Comparison of ENCODE assay signal across 22 cellular contexts in the genomic region with DNA sequence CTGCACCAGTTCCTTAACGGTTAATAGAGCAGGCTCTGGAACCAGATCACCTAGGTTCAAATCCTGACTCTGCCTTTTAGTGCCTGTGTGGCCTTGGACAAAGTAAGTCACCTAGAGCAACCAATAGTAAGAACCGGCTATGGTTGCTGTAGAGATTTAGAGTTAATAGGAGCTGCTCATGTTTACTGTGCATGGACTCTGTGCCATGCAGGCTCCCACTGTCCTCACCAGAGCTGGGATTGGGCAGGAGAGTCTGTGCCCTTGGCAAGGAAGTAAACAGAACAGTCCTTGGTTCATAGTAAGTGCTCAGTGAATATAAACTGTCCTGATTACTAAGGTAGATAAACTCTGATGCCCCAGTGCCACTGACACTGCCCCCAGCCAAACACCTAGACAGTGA. TPM values are rescaled to one million over a fixed set of nuclear protein-coding genes. Genes with fewer than 3 reads are reported as not detected.
DNase-seq lines count a peak whose midpoint lies in the region; ATAC-seq and TF ChIP-seq lines count a peak whose summit lies in the region.
"Had no signal": no experiment of that assay in that cellular context is flagged by ENCODE, and none has a peak within 500 bp of the region (broad histone marks: within the 10 kb centered on the region; RNA-seq: fewer than 3 reads in every experiment).

No MANE protein-coding gene starts in this region.

- peak overlapping the region in 4 of 8 donors; percentile 33 to 92 (median 72) for H3K27ac Mint-ChIP-seq in CD8-positive, alpha-beta memory T cell
- H3K27ac Mint-ChIP-seq in natural killer cell treated with Interleukin-12 subunit alpha and Interleukin-12 subunit beta and Interleukin-15 and Interleukin-18, amount 100 ng/mL, for 72 hours = no peak overlapping the region
- H3K27ac Mint-ChIP-seq: activated CD4-positive, alpha-beta T cell treated with anti-CD3 and anti-CD28 coated beads for 36 hours; activated T-cell treated with anti-CD3 and anti-CD28 coated beads, Interleukin-2, amount 50 U/mL, for 72 hours had no signal

- H3K9me3 Mint-ChIP-seq in CD8-positive, alpha-beta memory T cell = no peaks in the 10 kb centered on the region
- no peaks in the 10 kb centered on the region for H3K9me3 Mint-ChIP-seq in natural killer cell treated with Interleukin-12 subunit alpha and Interleukin-12 subunit beta and Interleukin-15 and Interleukin-18, amount 100 ng/mL, for 72 hours
- H3K9me3 Mint-ChIP-seq: activated naive CD8-positive, alpha-beta T cell treated with anti-CD3 and anti-CD28 coated beads, Interleukin-2, amount 10 ng/mL, durations not matched to agents 7 days and 5 days; activated T-cell treated with anti-CD3 and anti-CD28 coated beads, Interleukin-2, amount 50 U/mL, for 72 hours; H9 had no signal

- no peak overlapping the region for H3K4me3 ChIP-seq in CD8-positive, alpha-beta memory T cell (ENCODE audit: low read length)
- H3K4me3 ChIP-seq in colonic mucosa = no peak overlapping the region
- H3K4me3 ChIP-seq: left lung, ovary had no signal

- H3K4me3 Mint-ChIP-seq in CD8-positive, alpha-beta memory T cell = peak overlapping the region in 5 of 7 donors; percentile 37 to 92 (median 66)
- peak overlapping the region; percentile 53 for H3K4me3 Mint-ChIP-seq in natural killer cell treated with Interleukin-12 subunit alpha and Interleukin-12 subunit beta and Interleukin-15 and Interleukin-18, amount 100 ng/mL, for 72 hours

- no peaks in the 10 kb centered on the region for H3K27me3 ChIP-seq in CD8-positive, alpha-beta memory T cell (ENCODE audit: insufficient read depth, low read length, poor library complexity, severe bottlenecking)
- H3K27me3 ChIP-seq in colonic mucosa = no peaks in the 10 kb centered on the region
- H3K27me3 ChIP-seq: heart left ventricle, ovary had no signal

- no peaks in the 10 kb centered on the region for H3K4me1 ChIP-seq in CD8-positive, alpha-beta memory T cell (ENCODE audit: insufficient read depth, low read length)
- H3K4me1 ChIP-seq in colonic mucosa = peaks cover 15% of the 10 kb centered on the region

- POLR2A ChIA-PET in CD8-positive, alpha-beta memory T cell (lab: Charles Lee) = interaction anchor here (0.6 kb wide), 1 partner anchor 385 kb away, joined by 4 read pairs; no protein-coding TSS in a partner anchor

- H3K27ac ChIP-seq in 22Rv1 (peak overlapping the region; percentile 68), colonic mucosa (peak overlapping the region; percentile 95)
- no peak overlapping the region for H3K27ac ChIP-seq in CD8-positive, alpha-beta memory T cell (ENCODE audit: low read depth, low read length)
- H3K27ac ChIP-seq: ovary had no signal

- CTCF ChIA-PET in CD8-positive, alpha-beta memory T cell (lab: Charles Lee) = interaction anchor here (1.0 kb wide), 2 partner anchors 15 to 18 kb away, joined by 4 to 5 read pairs; no protein-coding TSS in a partner anchor

- H3K4me1 Mint-ChIP-seq in CD8-positive, alpha-beta memory T cell = peaks cover 10 to 25% (median 23%) of the 10 kb centered on the region in 3 donors
- H3K4me1 Mint-ChIP-seq in natural killer cell treated with Interleukin-12 subunit alpha and Interleukin-12 subunit beta and Interleukin-15 and Interleukin-18, amount 100 ng/mL, for 72 hours (ENCODE audit: low read depth in 2 of 2) = peaks cover 10 to 14% of the 10 kb centered on the region in 2 donors

- H3K9me3 ChIP-seq in CD8-positive, alpha-beta memory T cell (ENCODE audit: low read length) = no peaks in the 10 kb centered on the region
- H3K9me3 ChIP-seq in colonic mucosa = no peaks in the 10 kb centered on the region
- H3K9me3 ChIP-seq: heart left ventricle, left lung, ovary, SK-N-SH had no signal

- ATAC-seq in natural killer cell treated with Interleukin-12 subunit alpha and Interleukin-12 subunit beta and Interleukin-15 and Interleukin-18, amount 100 ng/mL, for 72 hours = no peak
- ATAC-seq in HG03025 (IDR thresholded peaks at IDR 0.05; ENCODE audit: low FRiP score, unreplicated experiment) = no peak
- ATAC-seq: activated CD4-positive, alpha-beta T cell treated with anti-CD3 and anti-CD28 coated beads for 36 hours; activated T-cell treated with anti-CD3 and anti-CD28 coated beads, Interleukin-2, amount 50 U/mL, for 72 hours; heart left ventricle; left lung; sciatic nerve had no signal

- no peak for TF ChIP-seq CTCF in 22Rv1 (IDR thresholded peaks at IDR 0.05)
- TF ChIP-seq CTCF in colonic mucosa (IDR thresholded peaks at IDR 0.05) = no peak

- H3K36me3 Mint-ChIP-seq in CD8-positive, alpha-beta memory T cell = no peaks in the 10 kb centered on the region
- no peaks in the 10 kb centered on the region for H3K36me3 Mint-ChIP-seq in natural killer cell treated with Interleukin-12 subunit alpha and Interleukin-12 subunit beta and Interleukin-15 and Interleukin-18, amount 100 ng/mL, for 72 hours
- H3K36me3 Mint-ChIP-seq: activated naive CD8-positive, alpha-beta T cell treated with anti-CD3 and anti-CD28 coated beads, Interleukin-2, amount 10 ng/mL, durations not matched to agents 7 days and 5 days had no signal

- no peaks in the 10 kb centered on the region for H3K36me3 ChIP-seq in CD8-positive, alpha-beta memory T cell (ENCODE audit: insufficient read depth, low read length)
- H3K36me3 ChIP-seq in colonic mucosa = no peaks in the 10 kb centered on the region
- H3K36me3 ChIP-seq: heart left ventricle, left lung, ovary had no signal

- peak overlapping the region in 1 of 2 donors; percentile 51 for H3K9ac ChIP-seq in colonic mucosa (ENCODE audit: low read depth in 2 of 2, low read length in 2 of 2)
- H3K9ac ChIP-seq: SK-N-SH had no signal

- no peak for DNase-seq in CD8-positive, alpha-beta memory T cell
- peak; percentile 72 for DNase-seq in colonic mucosa
- DNase-seq in natural killer cell treated with Interleukin-12 subunit alpha and Interleukin-12 subunit beta and Interleukin-15 and Interleukin-18, amount 100 ng/mL, for 72 hours (ENCODE audit: low spot score) = no peak
- no peak for DNase-seq in activated CD4-positive, alpha-beta T cell treated with anti-CD3 and anti-CD28 coated beads, Interleukin-2, amount 50 U/mL, for 4 hours
- no peak for DNase-seq in activated effector memory CD4-positive, alpha-beta T cell treated with anti-CD3 and anti-CD28 coated beads, Interleukin-2, amount 50 U/mL, for 16 hours
- no peak for DNase-seq in AG08395 (ENCODE audit: low spot score)
- DNase-seq: activated CD4-positive, alpha-beta T cell treated with anti-CD3 and anti-CD28 coated beads for 36 hours; activated naive CD8-positive, alpha-beta T cell treated with anti-CD3 and anti-CD28 coated beads, Interleukin-2, amount 10 ng/mL, durations not matched to agents 7 days and 5 days; activated T-cell treated with anti-CD3 and anti-CD28 coated beads, Interleukin-2, amount 50 U/mL, for 72 hours; H9; heart left ventricle; NCI-H1092 treated with DMSO at 0.1 percent for 48 hours; NCI-H2029 treated with DMSO at 0.1 percent for 48 hours; NCI-H446 treated with DMSO at 0.1 percent for 48 hours; ovary; RPMI8226; SK-N-SH; T1000 had no signal

- H3K27me3 Mint-ChIP-seq in CD8-positive, alpha-beta memory T cell = peaks cover 0 to 5% of the 10 kb centered on the region in 2 donors
- peaks cover 0 to 6% of the 10 kb centered on the region in 2 donors for H3K27me3 Mint-ChIP-seq in natural killer cell treated with Interleukin-12 subunit alpha and Interleukin-12 subunit beta and Interleukin-15 and Interleukin-18, amount 100 ng/mL, for 72 hours
- H3K27me3 Mint-ChIP-seq: activated CD4-positive, alpha-beta T cell treated with anti-CD3 and anti-CD28 coated beads for 36 hours had no signal

- intact Hi-C loops in colonic mucosa (cut with DNase I) = no loop called here

RNA-seq across cellular contexts. Expression of a gene that starts 1.4 kb away (rescaled TPM):
- total RNA-seq in CD8-positive, alpha-beta memory T cell = 10 to 100 TPM; 16.9 to 18.1 TPM
- 32.1 TPM for polyA plus RNA-seq in CD8-positive, alpha-beta memory T cell
- 100 to 1,000 TPM; 103 to 158 TPM for total RNA-seq in colonic mucosa
- 10 to 100 TPM in 1 of 2 donors, 1 to 10 TPM in 1; 3.2 to 12.2 TPM for total RNA-seq in natural killer cell treated with Interleukin-12 subunit alpha and Interleukin-12 subunit beta and Interleukin-15 and Interleukin-18, amount 100 ng/mL, for 72 hours

Comparison
In these comparisons a context has a peak if more than half of its experiments do, and no peak if none do; other contexts are left out.
1. RNA of a gene that starts 1.4 kb away (total RNA-seq): 103 to 158 TPM in colonic mucosa; 16.9 to 18.1 TPM in CD8-positive, alpha-beta memory T cell and 3.2 to 12.2 TPM in natural killer cell treated with Interleukin-12 subunit alpha and Interleukin-12 subunit beta and Interleukin-15 and Interleukin-18, amount 100 ng/mL, for 72 hours; every median in the first group is over 4 times any median in the second.